Comparison of ENCODE assay signal across 27 cellular contexts in genomic region chr13:59689057-59689456, GRCh38.
"Had no signal": no experiment of that assay in that cellular context is flagged by ENCODE, and none has a peak within 500 bp of the region (broad histone marks: within the 10 kb centered on the region; RNA-seq: fewer than 3 reads in every experiment).

No MANE protein-coding gene starts in this region.

- H3K4me3 Mint-ChIP-seq: activated CD4-positive, alpha-beta memory T cell treated with anti-CD3 and anti-CD28 coated beads for 36 hours; activated naive CD4-positive, alpha-beta T cell treated with anti-CD3 and anti-CD28 coated beads for 36 hours; activated naive CD8-positive, alpha-beta T cell treated with anti-CD3 and anti-CD28 coated beads for 36 hours; activated T-helper 1 cell treated with anti-CD3 and anti-CD28 coated beads, Interleukin-12 subunit alpha, Interleukin-12 subunit beta, Interleukin-2, Interleukin-4 antibody, amounts not matched to agents 30 ng/mL and 10 ng/mL and 1 ng/mL, durations not matched to agents 14 hours and 24 hours and 36 hours; brain; effector memory CD8-positive, alpha-beta T cell; naive thymus-derived CD8-positive, alpha-beta T cell had no signal

- H3K36me3 Mint-ChIP-seq: activated CD4-positive, alpha-beta memory T cell treated with anti-CD3 and anti-CD28 coated beads for 36 hours; activated naive CD8-positive, alpha-beta T cell treated with anti-CD3 and anti-CD28 coated beads for 36 hours; brain; naive thymus-derived CD8-positive, alpha-beta T cell had no signal

- H3K27ac ChIP-seq: adrenal gland, cardiac muscle cell, gastroesophageal sphincter, right lobe of liver, thoracic aorta, VCaP had no signal

- H3K36me3 ChIP-seq: adrenal gland, cardiac muscle cell, gastroesophageal sphincter, right lobe of liver, thoracic aorta had no signal

- H3K9me3 ChIP-seq: gastroesophageal sphincter, right lobe of liver, thoracic aorta had no signal

- DNase-seq: activated CD4-positive, alpha-beta memory T cell treated with anti-CD3 and anti-CD28 coated beads for 36 hours; activated CD4-positive, alpha-beta T cell treated with anti-CD3 and anti-CD28 coated beads for 48 hours; activated CD8-positive, alpha-beta memory T cell treated with anti-CD3 and anti-CD28 coated beads, Interleukin-2, amount 50 U/mL, for 4 hours; activated effector memory CD4-positive, alpha-beta T cell treated with anti-CD3 and anti-CD28 coated beads, Interleukin-2, amount 50 U/mL, for 16 hours; activated naive CD4-positive, alpha-beta T cell treated with anti-CD3 and anti-CD28 coated beads for 36 hours; activated naive CD8-positive, alpha-beta T cell treated with anti-CD3 and anti-CD28 coated beads for 36 hours; activated T-cell treated with anti-CD3 and anti-CD28 coated beads, Interleukin-2, amount 50 U/mL, for 1 hour; adrenal gland; aorta; cortex of kidney; effector memory CD8-positive, alpha-beta T cell; left cardiac atrium; left ventricle myocardium superior; midbrain; naive thymus-derived CD8-positive, alpha-beta T cell; right lobe of liver; stimulated activated CD4-positive, alpha-beta T cell treated with anti-CD3 and anti-CD28 coated beads, Interleukin-2, amount 100 ng/mL, for 48 hours; stimulated activated naive CD8-positive, alpha-beta T cell treated with anti-CD3 and anti-CD28 coated beads, Interleukin-15, Interleukin-2, amounts not matched to agents 100 U/mL and 50 U/mL, for 24 hours; T-helper 9 cell; trophoblast cell had no signal

- H3K4me1 Mint-ChIP-seq: activated naive CD8-positive, alpha-beta T cell treated with anti-CD3 and anti-CD28 coated beads for 36 hours; naive thymus-derived CD8-positive, alpha-beta T cell had no signal

- H3K27me3 ChIP-seq: adrenal gland, cardiac muscle cell, gastroesophageal sphincter, right lobe of liver had no signal

- H3K27me3 Mint-ChIP-seq: activated CD4-positive, alpha-beta memory T cell treated with anti-CD3 and anti-CD28 coated beads for 36 hours; activated naive CD8-positive, alpha-beta T cell treated with anti-CD3 and anti-CD28 coated beads for 36 hours; effector memory CD8-positive, alpha-beta T cell; progenitor cell of endocrine pancreas had no signal

- H3K9me3 Mint-ChIP-seq: activated CD4-positive, alpha-beta memory T cell treated with anti-CD3 and anti-CD28 coated beads for 36 hours; activated naive CD4-positive, alpha-beta T cell treated with anti-CD3 and anti-CD28 coated beads for 36 hours; activated naive CD8-positive, alpha-beta T cell treated with anti-CD3 and anti-CD28 coated beads for 36 hours; activated T-helper 1 cell treated with anti-CD3 and anti-CD28 coated beads, Interleukin-12 subunit alpha, Interleukin-12 subunit beta, Interleukin-2, Interleukin-4 antibody, amounts not matched to agents 30 ng/mL and 10 ng/mL and 1 ng/mL, durations not matched to agents 14 hours and 24 hours and 36 hours; brain; effector memory CD8-positive, alpha-beta T cell; naive thymus-derived CD8-positive, alpha-beta T cell had no signal

- H3K27ac Mint-ChIP-seq: activated CD4-positive, alpha-beta memory T cell treated with anti-CD3 and anti-CD28 coated beads for 36 hours; activated naive CD4-positive, alpha-beta T cell treated with anti-CD3 and anti-CD28 coated beads for 36 hours; activated naive CD8-positive, alpha-beta T cell treated with anti-CD3 and anti-CD28 coated beads for 36 hours; activated T-helper 1 cell treated with anti-CD3 and anti-CD28 coated beads, Interleukin-12 subunit alpha, Interleukin-12 subunit beta, Interleukin-2, Interleukin-4 antibody, amounts not matched to agents 30 ng/mL and 10 ng/mL and 1 ng/mL, durations not matched to agents 14 hours and 24 hours and 36 hours; brain; effector memory CD8-positive, alpha-beta T cell; naive thymus-derived CD8-positive, alpha-beta T cell; progenitor cell of endocrine pancreas had no signal

- H3K4me3 ChIP-seq: adrenal gland, cardiac muscle cell, gastroesophageal sphincter, right lobe of liver, thoracic aorta had no signal
